Comparison of ENCODE assay signal across 1 cellular context in the genomic region with DNA sequence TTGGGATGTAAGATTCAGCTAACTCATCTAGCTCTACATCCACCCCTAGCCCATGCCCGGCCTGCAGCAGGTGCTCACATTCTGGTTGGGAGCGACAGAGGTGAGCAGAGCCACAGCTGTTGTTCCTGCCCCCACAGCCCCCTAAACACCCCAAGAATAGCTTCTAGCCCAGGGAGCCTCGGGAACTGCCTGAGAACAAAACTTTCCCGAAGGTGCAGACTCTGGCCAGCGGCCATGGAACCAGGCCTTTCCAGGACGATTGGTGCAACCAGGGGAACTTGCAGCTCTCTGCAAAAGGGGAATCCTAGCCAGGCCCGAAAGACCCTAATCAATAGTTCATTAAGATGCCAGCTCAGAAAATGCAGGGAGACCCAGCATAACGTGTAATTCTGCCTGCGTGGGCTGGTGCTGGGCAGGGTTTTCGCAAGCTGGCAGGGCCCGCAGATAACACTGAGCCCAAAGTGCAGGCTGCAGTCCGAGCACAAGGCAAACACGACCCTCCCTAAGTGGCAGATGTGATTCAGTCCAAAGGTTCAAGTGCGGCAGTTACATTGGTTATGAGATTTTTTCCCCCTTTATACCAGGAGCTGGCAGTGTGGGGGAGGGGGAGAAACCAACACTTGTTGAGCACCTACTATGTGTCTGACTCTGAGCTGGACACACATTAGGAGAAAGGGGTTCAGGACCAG.
TF ChIP-seq lines count a peak whose summit lies in the region.

No MANE protein-coding gene starts in this region.

TF ChIP-seq in HepG2, 621 proteins besides CTCF, POLR2A, EP300 and RAD21 (continued from another document and continues in another):
- TF ChIP-seq POGK (CRISPR knock-in tag; conservative IDR thresholded peaks at IDR 0.05) (0 out of 2 replicates have a peak, but pooled peaks have one; percentile 42), TAF15 (IDR thresholded peaks at IDR 0.05; ENCODE audit: low read depth, low read length, poor library complexity, severe bottlenecking) (no peak), ZNF30 (CRISPR knock-in tag; IDR thresholded peaks at IDR 0.05) (no peak), HDAC2 (CRISPR knock-in tag; IDR thresholded peaks at IDR 0.05) (peak; percentile 70), TARDBP (CRISPR knock-in tag; IDR thresholded peaks at IDR 0.05) (peak; percentile 36; the same call in 1 of the 2 replicates), MIER3 (CRISPR knock-in tag; IDR thresholded peaks at IDR 0.05; ENCODE audit: borderline replicate concordance) (peak; percentile 18; the same call in 1 of the 2 replicates), SALL1 (CRISPR knock-in tag; IDR thresholded peaks at IDR 0.05) (peak; percentile 93), HNRNPL (IDR thresholded peaks at IDR 0.05; ENCODE audit: low read depth, low read length) (peak; percentile 92; the same call in 1 of the 2 replicates), BCL6 (CRISPR knock-in tag; IDR thresholded peaks at IDR 0.05) (peak; percentile 31; the same call in 1 of the 2 replicates), MYC (CRISPR knock-in tag; IDR thresholded peaks at IDR 0.05; ENCODE audit: borderline replicate concordance) (peak; percentile 55; the same call in 1 of the 2 replicates), ZNF430 (CRISPR knock-in tag; IDR thresholded peaks at IDR 0.05) (no peak), TCF12 (IDR thresholded peaks at IDR 0.05) (no peak), TCF12 (CRISPR knock-in tag; IDR thresholded peaks at IDR 0.05) (peak; percentile 81; the same call in 1 of the 2 replicates), KDM5B (CRISPR knock-in tag; IDR thresholded peaks at IDR 0.05; ENCODE audit: borderline replicate concordance) (peak; percentile 50; the same call in 1 of the 2 replicates), TSC22D2 (CRISPR knock-in tag; IDR thresholded peaks at IDR 0.05; ENCODE audit: borderline replicate concordance) (no peak), HMG20B (CRISPR knock-in tag; conservative IDR thresholded peaks at IDR 0.05) (peak; percentile 76; the same call in 1 of the 2 replicates), PHF8 (CRISPR knock-in tag; IDR thresholded peaks at IDR 0.05) (peak; percentile 21; the same call in 1 of the 2 replicates), HNF4G (IDR thresholded peaks at IDR 0.05; ENCODE audit: borderline replicate concordance, low read depth, low read length) (peak; percentile 91), HNF4G (CRISPR knock-in tag; IDR thresholded peaks at IDR 0.05; ENCODE audit: borderline replicate concordance, low read depth) (peak; percentile 82; the same call in 1 of the 2 replicates), ZMYM3 (CRISPR knock-in tag; IDR thresholded peaks at IDR 0.05) (peak; percentile 73; the same call in 1 of the 2 replicates), ISL2 (CRISPR knock-in tag; IDR thresholded peaks at IDR 0.05) (0 out of 2 replicates have a peak, but pooled peaks have one; percentile 26), KDM6A (CRISPR knock-in tag; IDR thresholded peaks at IDR 0.05; ENCODE audit: low read depth) (peak; percentile 61; the same call in 1 of the 2 replicates), MBNL3 (CRISPR knock-in tag; conservative IDR thresholded peaks at IDR 0.05) (no peak), MEF2D (CRISPR knock-in tag; IDR thresholded peaks at IDR 0.05) (0 out of 2 replicates have a peak, but pooled peaks have one; percentile 25), TFAP4 (IDR thresholded peaks at IDR 0.05; ENCODE audit: borderline replicate concordance, low read depth) (no peak), PLSCR1 (CRISPR knock-in tag; IDR thresholded peaks at IDR 0.05; ENCODE audit: borderline replicate concordance) (no peak), ZNF572 (CRISPR knock-in tag; IDR thresholded peaks at IDR 0.05) (no peak), NCOR1 (IDR thresholded peaks at IDR 0.05; ENCODE audit: borderline replicate concordance, low read length) (0 out of 2 replicates have a peak, but pooled peaks have one; percentile 47), ZNF230 (CRISPR knock-in tag; IDR thresholded peaks at IDR 0.05) (no peak), HOXA3 (CRISPR knock-in tag; IDR thresholded peaks at IDR 0.05) (peak; percentile 51), ZFP91 (CRISPR knock-in tag; IDR thresholded peaks at IDR 0.05; ENCODE audit: borderline replicate concordance) (peak; percentile 37; the same call in 1 of the 2 replicates), CREM (IDR thresholded peaks at IDR 0.05) (peak; percentile 1; the same call in 1 of the 2 replicates), CREM (CRISPR knock-in tag; IDR thresholded peaks at IDR 0.05) (no peak), ZNF510 (CRISPR knock-in tag; IDR thresholded peaks at IDR 0.05; ENCODE audit: low read depth) (0 out of 2 replicates have a peak, but pooled peaks have one; percentile 46), TRIM24 (CRISPR knock-in tag; IDR thresholded peaks at IDR 0.05) (peak; percentile 31; the same call in 1 of the 2 replicates), HMGA1 (CRISPR knock-in tag; conservative IDR thresholded peaks at IDR 0.05) (no peak), ZKSCAN1 (IDR thresholded peaks at IDR 0.05; ENCODE audit: low read length) (peak; percentile 98), ZNF724P (CRISPR knock-in tag; IDR thresholded peaks at IDR 0.05; ENCODE audit: borderline replicate concordance) (0 out of 2 replicates have a peak, but pooled peaks have one; percentile 29), SOX5 (CRISPR knock-in tag; IDR thresholded peaks at IDR 0.05; ENCODE audit: borderline replicate concordance) (no peak), EEA1 (CRISPR knock-in tag; IDR thresholded peaks at IDR 0.05; ENCODE audit: borderline replicate concordance) (no peak), MIXL1 (CRISPR knock-in tag; IDR thresholded peaks at IDR 0.05) (0 out of 2 replicates have a peak, but pooled peaks have one; percentile 33), ZMYM4 (CRISPR knock-in tag; IDR thresholded peaks at IDR 0.05) (peak; percentile 70), ZNF792 (CRISPR knock-in tag; IDR thresholded peaks at IDR 0.05) (no peak), DPF2 (CRISPR knock-in tag; IDR thresholded peaks at IDR 0.05; ENCODE audit: borderline replicate concordance, low read depth) (peak; percentile 70; the same call in 1 of the 2 replicates), ZBTB7B (CRISPR knock-in tag; IDR thresholded peaks at IDR 0.05) (peak; percentile 69; the same call in 1 of the 2 replicates), FOXC1 (CRISPR knock-in tag; IDR thresholded peaks at IDR 0.05; ENCODE audit: borderline replicate concordance) (peak; percentile 64; the same call in 1 of the 2 replicates), GATAD2A (CRISPR knock-in tag; IDR thresholded peaks at IDR 0.05) (peak; percentile 37; the same call in 1 of the 2 replicates), MAZ (IDR thresholded peaks at IDR 0.05; ENCODE audit: borderline replicate concordance, low read depth, low read length) (no peak), MAZ (CRISPR knock-in tag; IDR thresholded peaks at IDR 0.05; ENCODE audit: low read depth) (peak; percentile 47; the same call in 1 of the 2 replicates), ZNF629 (CRISPR knock-in tag; conservative IDR thresholded peaks at IDR 0.05) (0 out of 2 replicates have a peak, but pooled peaks have one; percentile 10), CBX2 (IDR thresholded peaks at IDR 0.05; ENCODE audit: low read depth, low read length) (no peak), CBX2 (CRISPR knock-in tag; IDR thresholded peaks at IDR 0.05; ENCODE audit: low read depth) (no peak), MAFF (IDR thresholded peaks at IDR 0.05; ENCODE audit: low read depth, low read length) (peak; percentile 19; the same call in 1 of the 2 replicates), SOX6 (IDR thresholded peaks at IDR 0.05) (no peak), SOX6 (CRISPR knock-in tag; IDR thresholded peaks at IDR 0.05) (peak; percentile 57; the same call in 1 of the 2 replicates)
- TF ChIP-seq, protein P1, sequence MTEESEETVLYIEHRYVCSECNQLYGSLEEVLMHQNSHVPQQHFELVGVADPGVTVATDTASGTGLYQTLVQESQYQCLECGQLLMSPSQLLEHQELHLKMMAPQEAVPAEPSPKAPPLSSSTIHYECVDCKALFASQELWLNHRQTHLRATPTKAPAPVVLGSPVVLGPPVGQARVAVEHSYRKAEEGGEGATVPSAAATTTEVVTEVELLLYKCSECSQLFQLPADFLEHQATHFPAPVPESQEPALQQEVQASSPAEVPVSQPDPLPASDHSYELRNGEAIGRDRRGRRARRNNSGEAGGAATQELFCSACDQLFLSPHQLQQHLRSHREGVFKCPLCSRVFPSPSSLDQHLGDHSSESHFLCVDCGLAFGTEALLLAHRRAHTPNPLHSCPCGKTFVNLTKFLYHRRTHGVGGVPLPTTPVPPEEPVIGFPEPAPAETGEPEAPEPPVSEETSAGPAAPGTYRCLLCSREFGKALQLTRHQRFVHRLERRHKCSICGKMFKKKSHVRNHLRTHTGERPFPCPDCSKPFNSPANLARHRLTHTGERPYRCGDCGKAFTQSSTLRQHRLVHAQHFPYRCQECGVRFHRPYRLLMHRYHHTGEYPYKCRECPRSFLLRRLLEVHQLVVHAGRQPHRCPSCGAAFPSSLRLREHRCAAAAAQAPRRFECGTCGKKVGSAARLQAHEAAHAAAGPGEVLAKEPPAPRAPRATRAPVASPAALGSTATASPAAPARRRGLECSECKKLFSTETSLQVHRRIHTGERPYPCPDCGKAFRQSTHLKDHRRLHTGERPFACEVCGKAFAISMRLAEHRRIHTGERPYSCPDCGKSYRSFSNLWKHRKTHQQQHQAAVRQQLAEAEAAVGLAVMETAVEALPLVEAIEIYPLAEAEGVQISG (CRISPR knock-in tag; IDR thresholded peaks at IDR 0.05) = peak; percentile 14; the same call in 1 of the 2 replicates
- TF ChIP-seq, protein P2, sequence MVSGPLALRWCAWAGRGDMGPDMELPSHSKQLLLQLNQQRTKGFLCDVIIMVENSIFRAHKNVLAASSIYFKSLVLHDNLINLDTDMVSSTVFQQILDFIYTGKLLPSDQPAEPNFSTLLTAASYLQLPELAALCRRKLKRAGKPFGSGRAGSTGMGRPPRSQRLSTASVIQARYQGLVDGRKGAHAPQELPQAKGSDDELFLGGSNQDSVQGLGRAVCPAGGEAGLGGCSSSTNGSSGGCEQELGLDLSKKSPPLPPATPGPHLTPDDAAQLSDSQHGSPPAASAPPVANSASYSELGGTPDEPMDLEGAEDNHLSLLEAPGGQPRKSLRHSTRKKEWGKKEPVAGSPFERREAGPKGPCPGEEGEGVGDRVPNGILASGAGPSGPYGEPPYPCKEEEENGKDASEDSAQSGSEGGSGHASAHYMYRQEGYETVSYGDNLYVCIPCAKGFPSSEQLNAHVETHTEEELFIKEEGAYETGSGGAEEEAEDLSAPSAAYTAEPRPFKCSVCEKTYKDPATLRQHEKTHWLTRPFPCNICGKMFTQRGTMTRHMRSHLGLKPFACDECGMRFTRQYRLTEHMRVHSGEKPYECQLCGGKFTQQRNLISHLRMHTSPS (CRISPR knock-in tag; IDR thresholded peaks at IDR 0.05; ENCODE audit: low read depth) = peak; percentile 93
- TF ChIP-seq, protein P3, sequence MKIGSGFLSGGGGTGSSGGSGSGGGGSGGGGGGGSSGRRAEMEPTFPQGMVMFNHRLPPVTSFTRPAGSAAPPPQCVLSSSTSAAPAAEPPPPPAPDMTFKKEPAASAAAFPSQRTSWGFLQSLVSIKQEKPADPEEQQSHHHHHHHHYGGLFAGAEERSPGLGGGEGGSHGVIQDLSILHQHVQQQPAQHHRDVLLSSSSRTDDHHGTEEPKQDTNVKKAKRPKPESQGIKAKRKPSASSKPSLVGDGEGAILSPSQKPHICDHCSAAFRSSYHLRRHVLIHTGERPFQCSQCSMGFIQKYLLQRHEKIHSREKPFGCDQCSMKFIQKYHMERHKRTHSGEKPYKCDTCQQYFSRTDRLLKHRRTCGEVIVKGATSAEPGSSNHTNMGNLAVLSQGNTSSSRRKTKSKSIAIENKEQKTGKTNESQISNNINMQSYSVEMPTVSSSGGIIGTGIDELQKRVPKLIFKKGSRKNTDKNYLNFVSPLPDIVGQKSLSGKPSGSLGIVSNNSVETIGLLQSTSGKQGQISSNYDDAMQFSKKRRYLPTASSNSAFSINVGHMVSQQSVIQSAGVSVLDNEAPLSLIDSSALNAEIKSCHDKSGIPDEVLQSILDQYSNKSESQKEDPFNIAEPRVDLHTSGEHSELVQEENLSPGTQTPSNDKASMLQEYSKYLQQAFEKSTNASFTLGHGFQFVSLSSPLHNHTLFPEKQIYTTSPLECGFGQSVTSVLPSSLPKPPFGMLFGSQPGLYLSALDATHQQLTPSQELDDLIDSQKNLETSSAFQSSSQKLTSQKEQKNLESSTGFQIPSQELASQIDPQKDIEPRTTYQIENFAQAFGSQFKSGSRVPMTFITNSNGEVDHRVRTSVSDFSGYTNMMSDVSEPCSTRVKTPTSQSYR (CRISPR knock-in tag; IDR thresholded peaks at IDR 0.05; ENCODE audit: borderline replicate concordance) = peak; percentile 93
